ENCODE assay signal across 12 cellular contexts in genomic region chr2:112155331-112156151, GRCh38. TPM values are rescaled to one million over a fixed set of nuclear protein-coding genes. Genes with fewer than 3 reads are reported as not detected.
A peak's percentile ranks its signal among the peaks of the same experiment; 100 is the strongest.
DNase-seq lines count a peak whose midpoint lies in the region; ATAC-seq and TF ChIP-seq lines count a peak whose summit lies in the region.
"Had no signal": no experiment of that assay in that cellular context is flagged by ENCODE, and none has a peak within 500 bp of the region (broad histone marks: within the 10 kb centered on the region; RNA-seq: fewer than 3 reads in every experiment).

No MANE protein-coding gene starts in this region.

- peaks cover 4% of the 10 kb centered on the region for H3K9me3 Mint-ChIP-seq in activated B cell treated with CpG ODN at 0.5 μM for 24 hours
- H3K9me3 Mint-ChIP-seq in endodermal cell, result no peaks in the 10 kb centered on the region

- POLR2A ChIA-PET in activated B cell treated with CpG ODN at 0.5 μM for 24 hours (lab: Charles Lee), result interaction anchor here (0.6 to 0.8 kb wide), 3 partner anchors 18 to 118 kb away, joined by 3 read pairs; partner anchors contain the start of gene ZC3H8

- H3K27ac Mint-ChIP-seq in activated B cell treated with CpG ODN at 0.5 μM for 24 hours, result peak overlapping the region; percentile 35
- H3K27ac Mint-ChIP-seq in endodermal cell, result no peak overlapping the region

- no peaks in the 10 kb centered on the region for H3K27me3 ChIP-seq in upper lobe of left lung
- H3K27me3 ChIP-seq in endodermal cell (ENCODE audit: control insufficient read depth, insufficient read depth, low read length, poor library complexity, severe bottlenecking), result no peaks in the 10 kb centered on the region

- H3K36me3 ChIP-seq in upper lobe of left lung (no peaks in the 10 kb centered on the region), endodermal cell (ENCODE audit: control insufficient read depth, insufficient read depth, low read length) (no peaks in the 10 kb centered on the region)
- H3K36me3 ChIP-seq: thoracic aorta had no signal

- peak; percentile 30 for DNase-seq in GF-D8 (lab: John Stamatoyannopoulos, UW)
- DNase-seq in activated B cell treated with CpG ODN at 0.5 μM for 24 hours, result peak; percentile 29
- peak; percentile 43 for DNase-seq in coronary artery (ENCODE audit: low spot score)
- DNase-seq in GM03348 (ENCODE audit: low spot score), result no peak
- no peak for DNase-seq in AG20443 (ENCODE audit: low spot score)
- DNase-seq in upper lobe of left lung, result no peak
- DNase-seq in endodermal cell, result no peak
- DNase-seq: OCI-M1 had no signal

- TF ChIP-seq POLR2A in upper lobe of left lung (IDR thresholded peaks at IDR 0.05), result no peak

- no peak for TF ChIP-seq EP300 in upper lobe of left lung (IDR thresholded peaks at IDR 0.05)

- ATAC-seq in activated B cell treated with CpG ODN at 0.5 μM for 24 hours (ENCODE audit: low read depth) (no peak), upper lobe of left lung (ENCODE audit: low FRiP score in 2 of 2) (no peak)

- H3K36me3 Mint-ChIP-seq in activated B cell treated with CpG ODN at 0.5 μM for 24 hours (ENCODE audit: low read depth) (no peaks in the 10 kb centered on the region), endodermal cell (ENCODE audit: low read depth) (no peaks in the 10 kb centered on the region)

- H3K4me1 ChIP-seq in upper lobe of left lung, result peaks cover 4 to 6% (median 5%) of the 10 kb centered on the region in 4 donors
- H3K4me1 ChIP-seq in endodermal cell (ENCODE audit: control insufficient read depth, insufficient read depth, low read length), result no peaks in the 10 kb centered on the region
- H3K4me1 ChIP-seq: parathyroid adenoma had no signal

- TF ChIP-seq CTCF in activated B cell treated with CpG ODN at 0.5 μM for 24 hours (IDR thresholded peaks at IDR 0.05), result no peak
- no peak for TF ChIP-seq CTCF in coronary artery (IDR thresholded peaks at IDR 0.05)
- TF ChIP-seq CTCF in upper lobe of left lung (IDR thresholded peaks at IDR 0.05), result no peak
- no peak for TF ChIP-seq CTCF in endodermal cell (conservative IDR thresholded peaks at IDR 0.05)

- 68 to 73% methylated on average over 18 to 27 of the region's 27 CpGs for WGBS in upper lobe of left lung, 2 donors
- WGBS in endodermal cell (ENCODE audit: insufficient coverage in 1 of 2, insufficient read length in 1 of 2), 2 experiments, result 92% methylated on average over 22 to 27 of the region's 27 CpGs

- no peak overlapping the region for H3K4me3 ChIP-seq in coronary artery
- no peak overlapping the region for H3K4me3 ChIP-seq in skin epidermis
- no peak overlapping the region for H3K4me3 ChIP-seq in upper lobe of left lung
- no peak overlapping the region for H3K4me3 ChIP-seq in endodermal cell (ENCODE audit: low read length)
- H3K4me3 ChIP-seq: thoracic aorta had no signal

- H3K9ac ChIP-seq in endodermal cell (ENCODE audit: extremely low read depth, low read length, poor library complexity, severe bottlenecking), result no peak overlapping the region
- H3K9ac ChIP-seq: parathyroid adenoma had no signal

- H3K4me3 Mint-ChIP-seq in activated B cell treated with CpG ODN at 0.5 μM for 24 hours (peak overlapping the region; percentile 50), endodermal cell (no peak overlapping the region)

- peaks cover 43% of the 10 kb centered on the region for H3K4me1 Mint-ChIP-seq in activated B cell treated with CpG ODN at 0.5 μM for 24 hours
- no peaks in the 10 kb centered on the region for H3K4me1 Mint-ChIP-seq in endodermal cell

- H3K27me3 Mint-ChIP-seq in activated B cell treated with CpG ODN at 0.5 μM for 24 hours (no peaks in the 10 kb centered on the region), endodermal cell (ENCODE audit: insufficient read depth) (no peaks in the 10 kb centered on the region)

- H3K27ac ChIP-seq in coronary artery (no peak overlapping the region), skin epidermis (peak overlapping the region in 16 of 21 experiments; percentile 15 to 81 (median 44)), upper lobe of left lung (no peak overlapping the region), endodermal cell (ENCODE audit: low read depth, low read length) (no peak overlapping the region)
- H3K27ac ChIP-seq: HL-60, parathyroid adenoma, thoracic aorta had no signal

- no peaks in the 10 kb centered on the region for H3K9me3 ChIP-seq in upper lobe of left lung
- H3K9me3 ChIP-seq in endodermal cell (ENCODE audit: control insufficient read depth, low read length), result no peaks in the 10 kb centered on the region
- H3K9me3 ChIP-seq: thoracic aorta had no signal

- CTCF ChIA-PET in activated B cell treated with CpG ODN at 0.5 μM for 24 hours (lab: Charles Lee), result interaction anchor here (1.3 kb wide), 1 partner anchor 18 kb away, joined by 3 read pairs; no protein-coding TSS in a partner anchor

- intact Hi-C loops in activated B cell treated with CpG ODN at 0.5 μM for 24 hours (cut with micrococcal nuclease), result no loop called here

RNA-seq across cellular contexts. Expression of gene FBLN7, which starts 17.4 kb away (rescaled TPM):
- total RNA-seq in activated B cell treated with CpG ODN at 0.5 μM for 24 hours (0.31 and 0.71 TPM in 2 replicates), upper lobe of left lung (1 to 10 TPM in 5 of 6 donors, not detected in 1; 2.0 to 6.9 (median 4.0) TPM), endodermal cell (1 to 10 TPM; 4.0 to 8.7 TPM)
- polyA plus RNA-seq in endodermal cell (2013, experiment 1 of 2), result 16.0 TPM
- 13.9 TPM for polyA plus RNA-seq in endodermal cell (2013, experiment 2 of 2)

Comparison
In these comparisons a context has a peak if more than half of its experiments do, and no peak if none do; other contexts are left out.
1. DNase-seq: peak in GF-D8 (single experiment), activated B cell treated with CpG ODN at 0.5 μM for 24 hours (single experiment) and coronary artery (single experiment); none in GM03348 (single experiment), AG20443 (single experiment), upper lobe of left lung (0 of 2) and endodermal cell (single experiment).
2. H3K27ac ChIP-seq: peak in skin epidermis (16 of 21); none in coronary artery (0 of 2), upper lobe of left lung (0 of 4) and endodermal cell (single experiment).